Comparison of ENCODE assay signal across 1 cellular context in the genomic region with DNA sequence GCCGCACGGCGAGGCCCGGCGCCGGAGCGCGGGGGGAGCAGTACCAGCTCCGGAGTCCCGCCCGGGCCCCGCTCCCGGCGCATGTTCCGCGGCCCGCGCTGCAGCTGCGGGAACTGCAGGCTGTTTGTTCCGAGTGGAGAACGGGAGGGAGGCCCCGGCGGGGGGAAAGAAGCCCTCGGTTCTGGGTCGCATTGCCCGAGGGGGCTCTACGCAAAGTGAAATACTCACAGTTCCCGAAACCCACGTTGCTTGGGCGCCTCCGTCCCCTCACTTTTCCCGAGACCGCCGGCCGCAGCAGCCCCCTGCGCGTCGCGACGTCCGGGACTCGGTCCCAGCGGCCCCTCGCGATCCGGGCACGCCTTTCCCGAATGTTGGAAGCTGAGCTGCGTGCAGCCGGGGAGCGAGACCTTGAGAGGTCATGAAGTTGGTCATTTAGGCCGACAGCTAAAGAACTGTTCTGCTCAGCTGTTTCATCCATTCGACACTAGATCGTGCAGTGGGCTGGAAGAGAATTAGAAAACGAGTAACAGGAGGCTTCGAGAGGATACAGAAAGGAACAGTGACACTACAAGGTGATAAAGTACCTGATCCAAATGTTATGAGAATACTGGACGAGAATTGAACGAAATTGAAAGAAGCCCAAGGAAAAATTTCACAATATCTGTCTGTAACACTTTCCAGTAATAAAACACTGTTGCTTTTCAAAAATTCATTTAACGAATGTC.
A peak's percentile ranks its signal among the peaks of the same experiment; 100 is the strongest.
TF ChIP-seq lines count a peak whose summit lies in the region.

No MANE protein-coding gene starts in this region.

TF ChIP-seq in H1, 55 proteins besides CTCF, POLR2A, EP300 and RAD21 (continued from another document):
- TF ChIP-seq, protein P1, sequence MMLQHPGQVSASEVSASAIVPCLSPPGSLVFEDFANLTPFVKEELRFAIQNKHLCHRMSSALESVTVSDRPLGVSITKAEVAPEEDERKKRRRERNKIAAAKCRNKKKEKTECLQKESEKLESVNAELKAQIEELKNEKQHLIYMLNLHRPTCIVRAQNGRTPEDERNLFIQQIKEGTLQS (IDR thresholded peaks at IDR 0.05; ENCODE audit: insufficient read depth, low read depth, low read length) = no peak
- peak; percentile 50 for TF ChIP-seq EZH2 (IDR thresholded peaks at IDR 0.05; ENCODE audit: low read depth, low read length, severe bottlenecking)
- no peak for TF ChIP-seq BACH1 (IDR thresholded peaks at IDR 0.05; ENCODE audit: low read length)
TF ChIP-seq in H1: peak in this region for 3.
